ENCODE assay signal across 9 cellular contexts in the genomic region with DNA sequence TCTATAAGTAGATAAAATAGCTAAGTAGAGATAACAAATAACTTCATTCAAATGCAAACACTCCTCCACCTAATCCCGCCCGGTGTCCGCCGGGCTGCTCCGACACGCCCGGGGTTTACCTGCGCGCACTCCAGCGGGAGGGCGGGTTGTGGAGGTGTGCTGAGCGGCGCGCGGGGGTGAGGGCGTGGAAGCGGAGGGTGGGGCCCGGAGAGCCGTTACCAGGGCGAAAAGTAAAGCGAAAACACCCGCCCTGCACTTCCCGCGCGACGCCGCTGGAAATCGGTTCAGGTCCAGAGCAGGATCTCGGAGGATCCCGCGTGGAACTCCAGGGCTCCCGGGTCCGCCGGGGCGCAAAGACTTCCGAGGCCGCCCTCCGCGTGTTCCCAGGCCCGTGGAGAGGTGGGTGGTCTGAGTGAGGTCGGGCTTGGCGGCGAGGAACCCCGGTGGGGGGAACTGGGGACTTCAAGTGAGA. TPM values are rescaled to one million over a fixed set of nuclear protein-coding genes. Genes with fewer than 3 reads are reported as not detected.
DNase-seq lines count a peak whose midpoint lies in the region; ATAC-seq and TF ChIP-seq lines count a peak whose summit lies in the region.
"Had no signal": no experiment of that assay in that cellular context is flagged by ENCODE, and none has a peak within 500 bp of the region (broad histone marks: within the 10 kb centered on the region; RNA-seq: fewer than 3 reads in every experiment).

No MANE protein-coding gene starts in this region.

- no peak for TF ChIP-seq CTCF in WTC11 (IDR thresholded peaks at IDR 0.05)
- no peak for TF ChIP-seq CTCF in colonic mucosa (IDR thresholded peaks at IDR 0.05)
- TF ChIP-seq CTCF in GM10266 (IDR thresholded peaks at IDR 0.05; ENCODE audit: control insufficient read depth, insufficient read depth, low read depth, missing control alignments), result no peak

- peaks cover 46% of the 10 kb centered on the region for H3K4me1 Mint-ChIP-seq in WTC11

- CTCF ChIA-PET in WTC11 (lab: Charles Lee), result interaction anchor here (0.8 to 2.1 kb wide), 4 partner anchors 49 to 151 kb away, joined by 3 to 8 read pairs (median 4); no protein-coding TSS in a partner anchor

- H3K4me3 ChIP-seq in colonic mucosa (peak overlapping the region; percentile 71), mesodermal cell (ENCODE audit: extremely low read depth, insufficient read depth, low read length, poor library complexity, severe bottlenecking) (peak overlapping the region; percentile 84)

- POLR2A ChIA-PET in WTC11 (lab: Charles Lee), result interaction anchor here (0.5 to 3.0 kb wide), 2 partner anchors 28 to 49 kb away, joined by 3 to 52 read pairs; no protein-coding TSS in a partner anchor

- H3K9ac ChIP-seq in colonic mucosa (ENCODE audit: low read depth in 2 of 2, low read length in 2 of 2), result peak overlapping the region; percentile 76 to 77

- H3K9me3 ChIP-seq in colonic mucosa (no peaks in the 10 kb centered on the region), mesodermal cell (ENCODE audit: control insufficient read depth, low read length) (no peaks in the 10 kb centered on the region)

- H3K27ac ChIP-seq in colonic mucosa, result peak overlapping the region; percentile 69
- H3K27ac ChIP-seq in mesodermal cell (ENCODE audit: low read depth, low read length, severe bottlenecking), result peak overlapping the region; percentile 89

- H3K36me3 ChIP-seq in colonic mucosa (no peaks in the 10 kb centered on the region), mesodermal cell (ENCODE audit: control insufficient read depth, insufficient read depth, low read length) (no peaks in the 10 kb centered on the region)

- H3K9me3 Mint-ChIP-seq in WTC11, result no peaks in the 10 kb centered on the region
- H3K9me3 Mint-ChIP-seq: activated naive CD4-positive, alpha-beta T cell treated with anti-CD3 and anti-CD28 coated beads, Interleukin-2, amount 50 U/mL, for 72 hours had no signal

- no peaks in the 10 kb centered on the region for H3K27me3 ChIP-seq in colonic mucosa

- no peak overlapping the region for H3K27ac Mint-ChIP-seq in WTC11

- WGBS in mesodermal cell (ENCODE audit: insufficient coverage in 2 of 2), 2 experiments, result 2 to 3% methylated on average over 27 to 37 of the region's 44 CpGs

- ATAC-seq in WTC11 (no peak), HG03108 (IDR thresholded peaks at IDR 0.05; ENCODE audit: unreplicated experiment) (no peak)
- ATAC-seq: activated naive CD4-positive, alpha-beta T cell treated with anti-CD3 and anti-CD28 coated beads, Interleukin-2, amount 50 U/mL, for 72 hours had no signal

- peak overlapping the region; percentile 89 for H3K4me3 Mint-ChIP-seq in WTC11

- peaks cover 78% of the 10 kb centered on the region for H3K27me3 Mint-ChIP-seq in WTC11 (ENCODE audit: low read depth)

- intact Hi-C loops in colonic mucosa (cut with DNase I), result loop anchor here (5.0 kb wide), 1 partner anchor 49 kb away; no protein-coding TSS in a partner anchor

- peak; percentile 33 for DNase-seq in NCI-H2107 treated with DMSO at 0.1 percent for 48 hours (lab: John Stamatoyannopoulos, UW; ENCODE audit: unreplicated experiment)
- DNase-seq in NCI-H2107 (lab: John Stamatoyannopoulos, UW), result no peak
- peak; percentile 32 for DNase-seq in WTC11 (ENCODE audit: low spot score)
- DNase-seq in colonic mucosa, result peak; percentile 87
- peak; percentile 44 for DNase-seq in stimulated activated naive CD4-positive, alpha-beta T cell treated with Interleukin-2 at 50 U/mL for 16 hours (lab: John Stamatoyannopoulos, UW)
- no peak for DNase-seq in GM10266 (ENCODE audit: extremely low spot score)

- H3K4me1 ChIP-seq in colonic mucosa (no peaks in the 10 kb centered on the region), mesodermal cell (ENCODE audit: control insufficient read depth, insufficient read depth, low read length, poor library complexity, severe bottlenecking) (peaks cover 44% of the 10 kb centered on the region)

- no peaks in the 10 kb centered on the region for H3K36me3 Mint-ChIP-seq in WTC11

TF ChIP-seq in WTC11, 78 proteins besides CTCF, POLR2A, EP300 and RAD21:
- TF ChIP-seq TEAD1 (CRISPR knock-in tag; IDR thresholded peaks at IDR 0.05) (0 out of 2 replicates have a peak, but pooled peaks have one; percentile 11), ZNF138 (CRISPR knock-in tag; conservative IDR thresholded peaks at IDR 0.05) (no peak), FOXP1 (CRISPR knock-in tag; IDR thresholded peaks at IDR 0.05; ENCODE audit: borderline replicate concordance) (peak; percentile 28; the same call in 1 of the 2 replicates)
TF ChIP-seq in WTC11: peak in this region for 2.

RNA-seq across cellular contexts. Expression of a gene that starts 1.8 kb away (rescaled TPM):
- total RNA-seq in WTC11 (2021) (12.5 to 19.4 TPM (median 14.6 TPM) in 3 replicates), colonic mucosa (10 to 100 TPM; 17.7 to 34.0 TPM)
- 36.3 TPM for polyA plus RNA-seq in mesodermal cell (2013, experiment 1 of 2)
- polyA plus RNA-seq in mesodermal cell (2013, experiment 2 of 2), result 47.8 TPM

Comparison
In these comparisons a context has a peak if more than half of its experiments do, and no peak if none do; other contexts are left out.
1. DNase-seq: peak in NCI-H2107 treated with DMSO at 0.1 percent for 48 hours (single experiment), WTC11 (single experiment), colonic mucosa (single experiment) and stimulated activated naive CD4-positive, alpha-beta T cell treated with Interleukin-2 at 50 U/mL for 16 hours (single experiment); none in NCI-H2107 (single experiment) and GM10266 (single experiment).